In genomic region chr6:14130431-14131075, GRCh38 we compare ENCODE assay signal across 23 cellular contexts. TPM values are rescaled to one million over a fixed set of nuclear protein-coding genes. Genes with fewer than 3 reads are reported as not detected.
A peak's percentile ranks its signal among the peaks of the same experiment; 100 is the strongest.
DNase-seq lines count a peak whose midpoint lies in the region; ATAC-seq and TF ChIP-seq lines count a peak whose summit lies in the region.
"Had no signal": no experiment of that assay in that cellular context is flagged by ENCODE, and none has a peak within 500 bp of the region (broad histone marks: within the 10 kb centered on the region; RNA-seq: fewer than 3 reads in every experiment).

No MANE protein-coding gene starts in this region.

- ATAC-seq in activated naive CD4-positive, alpha-beta T cell treated with anti-CD3 and anti-CD28 coated beads, Interleukin-2, amount 50 U/mL, for 72 hours: no peak
- ATAC-seq in activated T-helper 17 cell treated with anti-CD3 and anti-CD28 coated beads, Interleukin-2, amount 50 U/mL, for 72 hours (replicated peaks): peak; percentile 29
- peak; percentile 88 for ATAC-seq in foreskin keratinocyte
- ATAC-seq in stimulated activated memory B cell treated with anti-CD40 and anti-IgM and Interleukin-4, amounts not matched to agents 10 μg/mL and 1 μg/mL and 100 μg/mL, for 72 hours: peak; percentile 49
- ATAC-seq in GM19455 (IDR thresholded peaks at IDR 0.05; ENCODE audit: unreplicated experiment): no peak
- ATAC-seq in GM21576 (IDR thresholded peaks at IDR 0.05; ENCODE audit: unreplicated experiment): no peak
- ATAC-seq: stimulated activated naive CD8-positive, alpha-beta T cell treated with anti-CD3 and anti-CD28 coated beads, Interleukin-15, Interleukin-2, amounts not matched to agents 100 U/mL and 50 U/mL, for 24 hours had no signal

- intact Hi-C loops in activated naive CD4-positive, alpha-beta T cell treated with anti-CD3 and anti-CD28 coated beads for 36 hours (cut with micrococcal nuclease): no loop called here

- no peak overlapping the region for H3K27ac ChIP-seq in foreskin keratinocyte
- H3K27ac ChIP-seq: C4-2B, cardiac muscle cell, heart right ventricle, transverse colon had no signal

- H3K4me1 Mint-ChIP-seq in activated naive CD4-positive, alpha-beta T cell treated with anti-CD3 and anti-CD28 coated beads for 36 hours (ENCODE audit: low read depth): peaks cover 19% of the 10 kb centered on the region
- peaks cover 18% of the 10 kb centered on the region for H3K4me1 Mint-ChIP-seq in activated T-helper 17 cell treated with anti-CD3 and anti-CD28 coated beads, Interleukin-2, amount 50 U/mL, for 72 hours
- H3K4me1 Mint-ChIP-seq in stimulated activated memory B cell treated with anti-CD40 and anti-IgM and Interleukin-4, amounts not matched to agents 10 μg/mL and 1 μg/mL and 100 μg/mL, for 72 hours: peaks cover 69% of the 10 kb centered on the region

- DNase-seq in activated naive CD4-positive, alpha-beta T cell treated with anti-CD3 and anti-CD28 coated beads, Interleukin-2, amount 50 U/mL, for 72 hours (ENCODE audit: low spot score in 2 of 2): no peak
- DNase-seq in activated naive CD4-positive, alpha-beta T cell treated with anti-CD3 and anti-CD28 coated beads for 36 hours: no peak
- peak; percentile 39 to 77 for DNase-seq in foreskin keratinocyte
- DNase-seq in DMS53 treated with DMSO at 0.1 percent for 48 hours (lab: John Stamatoyannopoulos, UW; ENCODE audit: unreplicated experiment): no peak
- DNase-seq: activated CD8-positive, alpha-beta memory T cell treated with anti-CD3 and anti-CD28 coated beads for 24 hours; activated T-cell treated with anti-CD3 and anti-CD28 coated beads, Interleukin-2, amount 50 U/mL, for 72 hours; DMS53; H7; heart right ventricle; mesenchymal stem cell; NCI-H524; retina; SHP77 treated with DMSO at 0.1 percent for 48 hours; stimulated activated naive CD8-positive, alpha-beta T cell treated with anti-CD3 and anti-CD28 coated beads, Interleukin-15, Interleukin-2, amounts not matched to agents 100 U/mL and 50 U/mL, for 24 hours; transverse colon had no signal

- H3K27me3 ChIP-seq in foreskin keratinocyte: no peaks in the 10 kb centered on the region
- H3K27me3 ChIP-seq: cardiac muscle cell, heart right ventricle, transverse colon had no signal

- no peak overlapping the region for H3K4me3 Mint-ChIP-seq in activated naive CD4-positive, alpha-beta T cell treated with anti-CD3 and anti-CD28 coated beads for 36 hours
- no peak overlapping the region for H3K4me3 Mint-ChIP-seq in activated T-helper 17 cell treated with anti-CD3 and anti-CD28 coated beads, Interleukin-2, amount 50 U/mL, for 72 hours
- H3K4me3 Mint-ChIP-seq in stimulated activated memory B cell treated with anti-CD40 and anti-IgM and Interleukin-4, amounts not matched to agents 10 μg/mL and 1 μg/mL and 100 μg/mL, for 72 hours: peak overlapping the region; percentile 75
- H3K4me3 Mint-ChIP-seq: activated T-cell treated with anti-CD3 and anti-CD28 coated beads, Interleukin-2, amount 50 U/mL, for 72 hours; WTC11 had no signal

- peak overlapping the region; percentile 11 to 32 for H3K27ac Mint-ChIP-seq in activated naive CD4-positive, alpha-beta T cell treated with anti-CD3 and anti-CD28 coated beads, Interleukin-2, amount 50 U/mL, for 72 hours
- no peak overlapping the region for H3K27ac Mint-ChIP-seq in activated naive CD4-positive, alpha-beta T cell treated with anti-CD3 and anti-CD28 coated beads for 36 hours
- no peak overlapping the region for H3K27ac Mint-ChIP-seq in activated T-helper 17 cell treated with anti-CD3 and anti-CD28 coated beads, Interleukin-2, amount 50 U/mL, for 72 hours
- H3K27ac Mint-ChIP-seq in stimulated activated memory B cell treated with anti-CD40 and anti-IgM and Interleukin-4, amounts not matched to agents 10 μg/mL and 1 μg/mL and 100 μg/mL, for 72 hours: peak overlapping the region; percentile 99
- H3K27ac Mint-ChIP-seq: activated T-cell treated with anti-CD3 and anti-CD28 coated beads, Interleukin-2, amount 50 U/mL, for 72 hours; WTC11 had no signal

- no peaks in the 10 kb centered on the region for H3K4me1 ChIP-seq in foreskin keratinocyte
- H3K4me1 ChIP-seq: A549 had no signal

- no peaks in the 10 kb centered on the region for H3K9me3 Mint-ChIP-seq in activated naive CD4-positive, alpha-beta T cell treated with anti-CD3 and anti-CD28 coated beads, Interleukin-2, amount 50 U/mL, for 72 hours
- H3K9me3 Mint-ChIP-seq in activated naive CD4-positive, alpha-beta T cell treated with anti-CD3 and anti-CD28 coated beads for 36 hours: no peaks in the 10 kb centered on the region
- H3K9me3 Mint-ChIP-seq in activated T-helper 17 cell treated with anti-CD3 and anti-CD28 coated beads, Interleukin-2, amount 50 U/mL, for 72 hours: no peaks in the 10 kb centered on the region
- no peaks in the 10 kb centered on the region for H3K9me3 Mint-ChIP-seq in stimulated activated memory B cell treated with anti-CD40 and anti-IgM and Interleukin-4, amounts not matched to agents 10 μg/mL and 1 μg/mL and 100 μg/mL, for 72 hours
- H3K9me3 Mint-ChIP-seq: WTC11 had no signal

- H3K27me3 Mint-ChIP-seq in activated naive CD4-positive, alpha-beta T cell treated with anti-CD3 and anti-CD28 coated beads for 36 hours (ENCODE audit: low read depth): no peaks in the 10 kb centered on the region
- no peaks in the 10 kb centered on the region for H3K27me3 Mint-ChIP-seq in activated T-helper 17 cell treated with anti-CD3 and anti-CD28 coated beads, Interleukin-2, amount 50 U/mL, for 72 hours
- H3K27me3 Mint-ChIP-seq in stimulated activated memory B cell treated with anti-CD40 and anti-IgM and Interleukin-4, amounts not matched to agents 10 μg/mL and 1 μg/mL and 100 μg/mL, for 72 hours: no peaks in the 10 kb centered on the region

- peaks cover 31 to 41% of the 10 kb centered on the region in 2 donors for H3K36me3 Mint-ChIP-seq in activated naive CD4-positive, alpha-beta T cell treated with anti-CD3 and anti-CD28 coated beads, Interleukin-2, amount 50 U/mL, for 72 hours
- H3K36me3 Mint-ChIP-seq in activated naive CD4-positive, alpha-beta T cell treated with anti-CD3 and anti-CD28 coated beads for 36 hours (ENCODE audit: low read depth): peaks cover 49% of the 10 kb centered on the region
- peaks cover 100% of the 10 kb centered on the region for H3K36me3 Mint-ChIP-seq in activated T-helper 17 cell treated with anti-CD3 and anti-CD28 coated beads, Interleukin-2, amount 50 U/mL, for 72 hours (ENCODE audit: low read depth)
- peaks cover 95% of the 10 kb centered on the region for H3K36me3 Mint-ChIP-seq in stimulated activated memory B cell treated with anti-CD40 and anti-IgM and Interleukin-4, amounts not matched to agents 10 μg/mL and 1 μg/mL and 100 μg/mL, for 72 hours

- CTCF ChIA-PET in activated naive CD4-positive, alpha-beta T cell treated with anti-CD3 and anti-CD28 coated beads for 36 hours (lab: Charles Lee): interaction anchor here (1.7 kb wide), 1 partner anchor 222 kb away, joined by 4 read pairs; no protein-coding TSS in a partner anchor

- no peak for TF ChIP-seq CTCF in foreskin keratinocyte (conservative IDR thresholded peaks at IDR 0.05)

RNA-seq across cellular contexts. Expression of gene CD83, which starts 13.0 kb away (rescaled TPM):
- total RNA-seq in activated naive CD4-positive, alpha-beta T cell treated with anti-CD3 and anti-CD28 coated beads, Interleukin-2, amount 50 U/mL, for 72 hours: 10 to 100 TPM in 1 of 2 donors, 1 to 10 TPM in 1; 8.9 to 13.8 TPM
- total RNA-seq in activated naive CD4-positive, alpha-beta T cell treated with anti-CD3 and anti-CD28 coated beads for 36 hours: 10 to 100 TPM; 11.9 to 13.8 TPM
- 10 to 100 TPM; 12.3 to 14.9 TPM for total RNA-seq in activated T-helper 17 cell treated with anti-CD3 and anti-CD28 coated beads, Interleukin-2, amount 50 U/mL, for 72 hours
- 8.0 and 8.9 TPM in 2 replicates for total RNA-seq in foreskin keratinocyte
- 6.5 and 7.4 TPM in 2 replicates for polyA plus RNA-seq in foreskin keratinocyte

Comparison
In these comparisons a context has a peak if more than half of its experiments do, and no peak if none do; other contexts are left out.
1. H3K27ac Mint-ChIP-seq: peak in activated naive CD4-positive, alpha-beta T cell treated with anti-CD3 and anti-CD28 coated beads, Interleukin-2, amount 50 U/mL, for 72 hours (2 of 2) and stimulated activated memory B cell treated with anti-CD40 and anti-IgM and Interleukin-4, amounts not matched to agents 10 μg/mL and 1 μg/mL and 100 μg/mL, for 72 hours (single experiment); none in activated naive CD4-positive, alpha-beta T cell treated with anti-CD3 and anti-CD28 coated beads for 36 hours (single experiment) and activated T-helper 17 cell treated with anti-CD3 and anti-CD28 coated beads, Interleukin-2, amount 50 U/mL, for 72 hours (single experiment).
2. ATAC-seq: peak in activated T-helper 17 cell treated with anti-CD3 and anti-CD28 coated beads, Interleukin-2, amount 50 U/mL, for 72 hours (single experiment), foreskin keratinocyte (single experiment) and stimulated activated memory B cell treated with anti-CD40 and anti-IgM and Interleukin-4, amounts not matched to agents 10 μg/mL and 1 μg/mL and 100 μg/mL, for 72 hours (single experiment); none in activated naive CD4-positive, alpha-beta T cell treated with anti-CD3 and anti-CD28 coated beads, Interleukin-2, amount 50 U/mL, for 72 hours (0 of 2), GM19455 (single experiment) and GM21576 (single experiment).
3. DNase-seq: peak in foreskin keratinocyte (2 of 2); none in activated naive CD4-positive, alpha-beta T cell treated with anti-CD3 and anti-CD28 coated beads, Interleukin-2, amount 50 U/mL, for 72 hours (0 of 2), activated naive CD4-positive, alpha-beta T cell treated with anti-CD3 and anti-CD28 coated beads for 36 hours (single experiment) and DMS53 treated with DMSO at 0.1 percent for 48 hours (single experiment).